Comparison of ENCODE assay signal across 9 cellular contexts in the genomic region with DNA sequence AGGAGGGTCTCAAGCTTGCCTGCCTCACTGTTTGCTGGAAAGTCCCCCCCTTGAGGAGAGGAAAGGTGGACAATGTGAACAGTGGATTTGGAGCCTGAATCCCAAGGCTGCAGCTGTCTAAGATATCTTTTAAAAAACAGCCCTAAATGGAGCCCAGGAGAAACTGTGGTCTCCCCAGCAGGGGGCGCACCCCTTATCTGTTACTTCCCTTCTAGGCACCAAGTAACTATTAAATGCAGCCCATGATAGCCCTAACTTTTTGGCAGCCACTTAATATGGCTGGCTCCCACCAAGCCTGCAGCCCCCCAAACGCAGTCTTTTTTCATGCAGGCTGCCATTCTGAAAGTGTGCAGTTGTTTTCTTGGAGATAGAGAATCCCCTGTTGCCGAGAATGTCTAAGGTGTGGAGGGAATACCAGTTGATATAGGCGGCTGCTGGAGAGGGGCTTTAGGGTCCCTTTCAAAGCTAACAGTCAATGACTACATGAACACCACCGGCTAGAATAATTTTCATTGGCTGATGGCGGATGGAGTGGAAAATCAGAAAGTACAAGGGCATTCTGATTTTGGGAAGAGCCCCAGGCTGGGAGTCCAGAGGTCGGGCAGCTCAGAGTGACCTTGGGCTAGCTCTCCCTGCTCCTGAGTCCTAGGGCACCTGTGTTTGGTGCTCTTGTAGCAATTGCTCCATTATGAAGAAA. TPM values are rescaled to one million over a fixed set of nuclear protein-coding genes. Genes with fewer than 3 reads are reported as not detected.
A peak's percentile ranks its signal among the peaks of the same experiment; 100 is the strongest.
DNase-seq lines count a peak whose midpoint lies in the region; ATAC-seq, FAIRE-seq and TF ChIP-seq lines count a peak whose summit lies in the region.
"Had no signal": no experiment of that assay in that cellular context is flagged by ENCODE, and none has a peak within 500 bp of the region (broad histone marks: within the 10 kb centered on the region; RNA-seq: fewer than 3 reads in every experiment).

No MANE protein-coding gene starts in this region.

- TF ChIP-seq RAD21 in GM12878 (IDR thresholded peaks at IDR 0.05; ENCODE audit: insufficient read depth, low read depth, low read length), result peak; percentile 46

- in situ Hi-C loops in GM12878 (cut with MboI), result no loop called here

- no peaks in the 10 kb centered on the region for H3K36me3 ChIP-seq in GM12878 (ENCODE audit: control insufficient read depth in 2 of 2, insufficient read depth in 2 of 2, low read length in 1 of 2)

- SMC1A ChIA-PET in GM12878 (lab: Charles Lee; ENCODE audit: uncharacterized antibody, unreplicated experiment), result interaction anchor here (0.7 to 1.1 kb wide), 2 partner anchors 60 to 64 kb away, joined by 3 to 4 read pairs; no protein-coding TSS in a partner anchor

- RAD21 ChIA-PET in GM12878 (lab: Charles Lee; ENCODE audit: unreplicated experiment), result interaction anchor here (0.7 to 1.2 kb wide), 2 partner anchors 14 to 57 kb away, joined by 3 read pairs; no protein-coding TSS in a partner anchor

- CTCF ChIA-PET in GM12878 (lab: Yijun Ruan, JAX), result interaction anchor here (0.6 to 5.9 kb wide), 19 partner anchors 10 to 266 kb away, joined by 3 to 42 read pairs (median 4); no protein-coding TSS in a partner anchor

- no peaks in the 10 kb centered on the region for H3K4me1 ChIP-seq in GM12878 (ENCODE audit: control insufficient read depth, insufficient read depth, low read length)

- POLR2A ChIA-PET in GM12878 (lab: Charles Lee), result interaction anchor here (0.7 kb wide), 1 partner anchor 26 kb away, joined by 4 read pairs; no protein-coding TSS in a partner anchor

- peaks cover 72% of the 10 kb centered on the region for H3K27me3 Mint-ChIP-seq in neural crest cell (ENCODE audit: low read depth)

- no peak for FAIRE-seq in GM12878 (lab: Jason Lieb, UNC)

- peak; percentile 49 for DNase-seq in activated CD4-positive, CD25-positive, alpha-beta regulatory T cell treated with anti-CD3 and anti-CD28 coated beads, Interleukin-2, amount 50 U/mL, for 72 hours
- DNase-seq in Kasumi-1 (lab: John Stamatoyannopoulos, UW) (peak; percentile 3 to 17), GM12878 (ENCODE audit: low read depth, low spot score) (no peak), neural crest cell (ENCODE audit: low read depth, low spot score) (peak; percentile 44), globus pallidus (ENCODE audit: low spot score) (no peak), HT-29 (ENCODE audit: low spot score) (no peak)
- DNase-seq: CD4-positive, alpha-beta memory T cell had no signal

- intact Hi-C loops in GM12878 (cut with micrococcal nuclease; ENCODE audit: unreplicated experiment), result loop anchor here (1.0 kb wide), 1 partner anchor 61 kb away; no protein-coding TSS in a partner anchor

- no peaks in the 10 kb centered on the region for H4K20me1 ChIP-seq in GM12878 (ENCODE audit: control insufficient read depth, insufficient read depth)

- H3K4me2 ChIP-seq in GM12878 (ENCODE audit: control insufficient read depth, insufficient read depth), result no peak overlapping the region

- no TSS peak for BruUV-seq in GM12878 (replicated peaks; lab: Mats Ljungman, UMichigan)

- H3K4me1 Mint-ChIP-seq in neural crest cell, result peaks cover 8% of the 10 kb centered on the region

- TF ChIP-seq POLR2A in GM12878 (IDR thresholded peaks at IDR 0.05; ENCODE audit: low read depth, low read length), result no peak

- 60% methylated on average over 7 of the region's 7 CpGs for WGBS in GM12878 (ENCODE audit: insufficient coverage, insufficient replicate concordance, low lambda C conversion rate, missing lambda C conversion rate)

- no peaks in the 10 kb centered on the region for H3K79me2 ChIP-seq in GM12878 (ENCODE audit: control insufficient read depth, insufficient read depth, low read length)

- H3K9me3 ChIP-seq in GM12878 (replicated peaks; ENCODE audit: control insufficient read depth, insufficient read depth, low read length), result no peaks in the 10 kb centered on the region

- no peak overlapping the region for H2AFZ ChIP-seq in GM12878 (ENCODE audit: control insufficient read depth, low read depth, low read length)

- no peaks in the 10 kb centered on the region for H3K36me3 Mint-ChIP-seq in neural crest cell (ENCODE audit: low read depth)
- H3K36me3 Mint-ChIP-seq: CD4-positive, alpha-beta memory T cell had no signal

- ATAC-seq in activated CD4-positive, CD25-positive, alpha-beta regulatory T cell treated with anti-CD3 and anti-CD28 coated beads, Interleukin-2, amount 50 U/mL, for 24 hours, result no peak
- peak; percentile 62 for ATAC-seq in GM12878
- ATAC-seq in HG03354 (IDR thresholded peaks at IDR 0.05; ENCODE audit: poor library complexity, severe bottlenecking, unreplicated experiment), result no peak

- no peak overlapping the region for H3K27ac ChIP-seq in GM12878 (ENCODE audit: control insufficient read depth, insufficient read depth)

- peak overlapping the region; percentile 61 for H3K4me3 Mint-ChIP-seq in neural crest cell

- no peak for TF ChIP-seq EP300 in GM12878 (IDR thresholded peaks at IDR 0.05; ENCODE audit: borderline replicate concordance in 1 of 2, control insufficient read depth in 1 of 2, low read depth in 2 of 2, low read length in 2 of 2)

- H3K27me3 ChIP-seq in GM12878 (replicated peaks in 1 of 2; ENCODE audit: control insufficient read depth in 2 of 2, insufficient read depth in 2 of 2, low read length in 1 of 2), result peaks cover 3 to 7% of the 10 kb centered on the region in 2 experiments

- no peak overlapping the region for H3K4me3 ChIP-seq in GM12878

- TF ChIP-seq CTCF in GM12878 (IDR thresholded peaks at IDR 0.05 in 2 of 3, conservative IDR thresholded peaks at IDR 0.05 in 1 of 3; ENCODE audit: control insufficient read depth in 2 of 3, extremely low read depth in 1 of 3, insufficient read depth in 1 of 3, low read depth in 3 of 3, low read length in 3 of 3), result peak; percentile 39 to 56 (median 51); a peak in 5 of 6 replicates
- TF ChIP-seq CTCF in neural crest cell (conservative IDR thresholded peaks at IDR 0.05), result peak; percentile 64

- no peak overlapping the region for H3K9ac ChIP-seq in GM12878 (ENCODE audit: control insufficient read depth, insufficient read depth, low read length)

- H3K9me3 Mint-ChIP-seq in neural crest cell, result no peaks in the 10 kb centered on the region
- H3K9me3 Mint-ChIP-seq: CD4-positive, alpha-beta memory T cell had no signal

- H3K27ac Mint-ChIP-seq in neural crest cell (ENCODE audit: unreplicated experiment), result no peak overlapping the region
- H3K27ac Mint-ChIP-seq: CD4-positive, alpha-beta memory T cell had no signal

TF ChIP-seq in GM12878, 131 proteins besides CTCF, POLR2A, EP300 and RAD21 (continues in another document):
- no peak for TF ChIP-seq ZNF207 (IDR thresholded peaks at IDR 0.05; ENCODE audit: borderline replicate concordance)
- TF ChIP-seq ZBTB4 (CRISPR knock-in tag; IDR thresholded peaks at IDR 0.05), result no peak
- TF ChIP-seq HDAC2 (IDR thresholded peaks at IDR 0.05), result no peak
- no peak for TF ChIP-seq MEF2A (IDR thresholded peaks at IDR 0.05; ENCODE audit: insufficient read depth, low read depth, low read length)
- no peak for TF ChIP-seq CHD2 (IDR thresholded peaks at IDR 0.05; ENCODE audit: borderline replicate concordance, low read depth, low read length)
- no peak for TF ChIP-seq MTA2 (IDR thresholded peaks at IDR 0.05; ENCODE audit: low read depth)

RNA-seq across cellular contexts. Expression of gene RHCG, which starts 1.3 kb away (rescaled TPM):
- total RNA-seq in GM12878 (2013; cell fraction: nucleolus; rRNA removed), result not detected in 2 replicates
- total RNA-seq in GM12878 (2014; rRNA removed), result 0.11 TPM in 1 of 2 replicates, not detected in the other
- total RNA-seq in GM12878 (2014; rRNA removed; fragmentation: Illumina TruSeq; extraction: Trizol), result not detected in 2 replicates
- not detected in 2 replicates for total RNA-seq in GM12878 (2021)
- not detected for polyA plus RNA-seq in GM12878 (2011; ENCODE audit: low read depth)
- 0.05 TPM in 1 of 2 replicates, not detected in the other for polyA plus RNA-seq in GM12878 (2011; rRNA removed)
- polyA plus RNA-seq in GM12878 (2011; cell fraction: cytosol; rRNA removed), result 0.03 and 0.05 TPM in 2 replicates
- 0.06 TPM in 1 of 2 replicates, not detected in the other for polyA plus RNA-seq in GM12878 (2011; cell fraction: nucleus; rRNA removed)
- polyA plus RNA-seq in GM12878 (2012), result not detected in 2 replicates
- polyA plus RNA-seq in GM12878 (2014; fragmentation: Illumina TruSeq; extraction: Trizol), result not detected in 2 replicates
- not detected for polyA plus RNA-seq in GM12878 (2014; fragmentation: Nextera tagmentation; extraction: Ambion mirVana)
- not detected in 2 replicates for polyA plus RNA-seq in GM12878 (2014; rRNA removed)
- polyA plus RNA-seq in GM12878 (2016; fragmentation: Nextera tagmentation; extraction: Ambion mirVana), result not detected
- polyA minus RNA-seq in GM12878 (2011; rRNA and poly(A)+ RNA removed), result not detected in 2 replicates
- polyA minus RNA-seq in GM12878 (2011; cell fraction: cytosol; rRNA and poly(A)+ RNA removed), result not detected in 2 replicates
- polyA minus RNA-seq in GM12878 (2011; cell fraction: nucleus; rRNA and poly(A)+ RNA removed), result not detected in 2 replicates
- total RNA-seq in neural crest cell, result not detected in 2 replicates
- total RNA-seq in HT-29 (2014; rRNA removed; shearing (Covaris generic)), result not detected in 2 replicates
- total RNA-seq: CD4-positive, alpha-beta memory T cell had no signal
- polyA plus RNA-seq: CD4-positive, alpha-beta memory T cell had no signal

Comparison
In these comparisons a context has a peak if more than half of its experiments do, and no peak if none do; other contexts are left out.
1. DNase-seq: peak in activated CD4-positive, CD25-positive, alpha-beta regulatory T cell treated with anti-CD3 and anti-CD28 coated beads, Interleukin-2, amount 50 U/mL, for 72 hours (single experiment), Kasumi-1 (2 of 2) and neural crest cell (single experiment); none in GM12878 (single experiment), globus pallidus (single experiment) and HT-29 (single experiment).